10 cellular contexts compared by ENCODE assay signal in genomic region chr19:5801796-5802616, GRCh38. TPM values are rescaled to one million over a fixed set of nuclear protein-coding genes. Genes with fewer than 3 reads are reported as not detected.
DNase-seq lines count a peak whose midpoint lies in the region; ATAC-seq, FAIRE-seq and TF ChIP-seq lines count a peak whose summit lies in the region.
"Had no signal": no experiment of that assay in that cellular context is flagged by ENCODE, and none has a peak within 500 bp of the region (broad histone marks: within the 10 kb centered on the region; RNA-seq: fewer than 3 reads in every experiment).

No MANE protein-coding gene starts in this region.

- POLR2A ChIA-PET in A549 (lab: Yijun Ruan, JAX): interaction anchor here (0.5 kb wide), 1 partner anchor 83 kb away, joined by 3 read pairs; no protein-coding TSS in a partner anchor

- TF ChIP-seq POLR2A in A549 (IDR thresholded peaks at IDR 0.05; ENCODE audit: low read length): no peak
- no peak for TF ChIP-seq POLR2A in GM18505 (IDR thresholded peaks at IDR 0.05; ENCODE audit: borderline replicate concordance, extremely low read depth, insufficient read depth, insufficient read length)

- H3K27ac ChIP-seq in A549 (0 out of 6 replicates have a peak overlapping the region, but pooled peaks of 1 of the 2 experiments have one; percentile 12), SJCRH30 (no peak overlapping the region)

- DNase-seq in A549 (ENCODE audit: low read depth in 1 of 2, low spot score in 1 of 2): peak in 1 of 2 experiments; percentile 45
- DNase-seq in DMS79 treated with DMSO at 0.1 percent for 48 hours (lab: John Stamatoyannopoulos, UW): peak; percentile 7
- peak; percentile 83 to 86 for DNase-seq in SJCRH30
- DNase-seq in fibroblast of villous mesenchyme (ENCODE audit: low read depth): peak; percentile 58
- no peak for DNase-seq in glomerular visceral epithelial cell (ENCODE audit: extremely low spot score)
- no peak for DNase-seq in DMS153 treated with DMSO at 0.1 percent for 48 hours (lab: John Stamatoyannopoulos, UW; ENCODE audit: unreplicated experiment)
- DNase-seq: stimulated activated CD4-positive, alpha-beta T cell treated with anti-CD3 and anti-CD28 coated beads, Interleukin-15, amount 100 ng/mL, for 24 hours had no signal

- no peak overlapping the region for H3K4me3 ChIP-seq in A549
- no peak overlapping the region for H3K4me3 ChIP-seq in SJCRH30
- H3K4me3 ChIP-seq in fibroblast of villous mesenchyme (ENCODE audit: low read depth, low read length): no peak overlapping the region

- 36% methylated on average over 13 of the region's 33 CpGs for WGBS in A549 (ENCODE audit: missing lambda C conversion rate)

- H3K9me3 ChIP-seq in A549 (no peaks in the 10 kb centered on the region), SJCRH30 (replicated peaks) (no peaks in the 10 kb centered on the region)

- H3K4me1 ChIP-seq in A549 (peaks cover 17% of the 10 kb centered on the region; the same call in 2 of the 3 replicates), SJCRH30 (peaks cover 40% of the 10 kb centered on the region)

- no peak for FAIRE-seq in A549 (lab: Jason Lieb, UNC)

- H3K36me3 ChIP-seq in SJCRH30: no peaks in the 10 kb centered on the region

- no peak for TF ChIP-seq RAD21 in A549 (conservative IDR thresholded peaks at IDR 0.05 in 1 of 2, IDR thresholded peaks at IDR 0.05 in 1 of 2)

- TF ChIP-seq CTCF in A549 (IDR thresholded peaks at IDR 0.05): no peak
- TF ChIP-seq CTCF in fibroblast of villous mesenchyme (IDR thresholded peaks at IDR 0.05; ENCODE audit: insufficient read depth, low read depth, low read length): no peak

- no peak for TF ChIP-seq EP300 in A549 (IDR thresholded peaks at IDR 0.05)

- no peak for ATAC-seq in A549
- no peak for ATAC-seq in activated CD4-positive, CD25-positive, alpha-beta regulatory T cell treated with anti-CD3 and anti-CD28 coated beads, Interleukin-2, amount 50 U/mL, for 24 hours
- no peak for ATAC-seq in GM18505 (IDR thresholded peaks at IDR 0.05; ENCODE audit: unreplicated experiment)

- CTCF ChIA-PET in A549 (lab: Yijun Ruan, JAX): interaction anchor here (0.7 to 3.0 kb wide), 6 partner anchors 29 to 246 kb away, joined by 3 to 56 read pairs (median 4); no protein-coding TSS in a partner anchor

- peak overlapping the region; percentile 46 for H3K4me2 ChIP-seq in A549

- H3K27me3 ChIP-seq in SJCRH30: no peaks in the 10 kb centered on the region

TF ChIP-seq in A549, 52 proteins besides CTCF, POLR2A, EP300 and RAD21:
- TF ChIP-seq ESRRA (IDR thresholded peaks at IDR 0.05; ENCODE audit: borderline replicate concordance, low read length) (no peak), HOXB5 (CRISPR knock-in tag; IDR thresholded peaks at IDR 0.05) (no peak), MAX (IDR thresholded peaks at IDR 0.05) (no peak), BHLHE40 (IDR thresholded peaks at IDR 0.05; ENCODE audit: low read depth, low read length) (no peak), ZFP36 (IDR thresholded peaks at IDR 0.05; ENCODE audit: borderline replicate concordance, partially characterized antibody) (no peak), FOSL2 (IDR thresholded peaks at IDR 0.05) (no peak), FOSL2 (CRISPR knock-in tag; IDR thresholded peaks at IDR 0.05) (no peak), RFX5 (IDR thresholded peaks at IDR 0.05) (no peak), CBX2 (IDR thresholded peaks at IDR 0.05; ENCODE audit: borderline replicate concordance, low read depth) (no peak), NPAS2 (CRISPR knock-in tag; IDR thresholded peaks at IDR 0.05; ENCODE audit: borderline replicate concordance) (no peak), TP53 (CRISPR knock-in tag; IDR thresholded peaks at IDR 0.05) (no peak), FOXS1 (CRISPR knock-in tag; IDR thresholded peaks at IDR 0.05) (no peak), HOXB13 (CRISPR knock-in tag; IDR thresholded peaks at IDR 0.05; ENCODE audit: low read depth) (no peak)

RNA-seq across cellular contexts. Expression of gene NRTN, which starts 2.9 kb away (rescaled TPM):
- polyA plus RNA-seq in A549 (2011; rRNA removed): 0.32 and 0.38 TPM in 2 replicates
- polyA plus RNA-seq in A549 (2012; cell fraction: cytosol; rRNA removed): 0.86 and 1.1 TPM in 2 replicates
- polyA plus RNA-seq in A549 (2012; cell fraction: nucleus; rRNA removed): 0.67 and 0.88 TPM in 2 replicates
- polyA plus RNA-seq in A549 (2017; fragmentation: RNase III; extraction: RNeasy Plus Mini Kit Qiagen cat#74134 plus additional on column Dnase treatment): 0.45 to 0.61 TPM (median 0.50 TPM) in 3 replicates
- 0.24 and 0.33 TPM in 2 replicates for polyA minus RNA-seq in A549 (2011; rRNA and poly(A)+ RNA removed)
- 21.5 and 23.6 TPM in 2 replicates for total RNA-seq in SJCRH30 (2014; rRNA removed; shearing (Covaris generic))
- total RNA-seq in fibroblast of villous mesenchyme: 0.32 TPM in 1 of 2 replicates, not detected in the other

RNA-seq across cellular contexts. Expression of gene DUS3L, which starts 11.0 kb away (rescaled TPM):
- polyA plus RNA-seq in A549 (2011; rRNA removed): 15.5 and 16.3 TPM in 2 replicates
- polyA plus RNA-seq in A549 (2012; cell fraction: cytosol; rRNA removed): 53.3 and 66.5 TPM in 2 replicates
- 222 and 288 TPM in 2 replicates for polyA plus RNA-seq in A549 (2012; cell fraction: nucleus; rRNA removed)
- 26.9 to 29.4 TPM (median 27.9 TPM) in 3 replicates for polyA plus RNA-seq in A549 (2017; fragmentation: RNase III; extraction: RNeasy Plus Mini Kit Qiagen cat#74134 plus additional on column Dnase treatment)
- 10.9 and 20.9 TPM in 2 replicates for polyA minus RNA-seq in A549 (2011; rRNA and poly(A)+ RNA removed)
- total RNA-seq in SJCRH30 (2014; rRNA removed; shearing (Covaris generic)): 28.2 and 29.1 TPM in 2 replicates
- total RNA-seq in fibroblast of villous mesenchyme: 15.8 and 19.9 TPM in 2 replicates

RNA-seq across cellular contexts. Expression of gene PRR22, which starts 17.5 kb away (rescaled TPM):
- 0.46 and 0.65 TPM in 2 replicates for polyA plus RNA-seq in A549 (2011; rRNA removed)
- polyA plus RNA-seq in A549 (2012; cell fraction: cytosol; rRNA removed): 2.4 and 3.6 TPM in 2 replicates
- polyA plus RNA-seq in A549 (2012; cell fraction: nucleus; rRNA removed): 27.6 and 34.7 TPM in 2 replicates
- 2.0 to 2.3 TPM (median 2.2 TPM) in 3 replicates for polyA plus RNA-seq in A549 (2017; fragmentation: RNase III; extraction: RNeasy Plus Mini Kit Qiagen cat#74134 plus additional on column Dnase treatment)
- 0.25 and 0.29 TPM in 2 replicates for polyA minus RNA-seq in A549 (2011; rRNA and poly(A)+ RNA removed)
- 1.7 and 2.1 TPM in 2 replicates for total RNA-seq in SJCRH30 (2014; rRNA removed; shearing (Covaris generic))
- under 0.01 and 0.32 TPM in 2 replicates for total RNA-seq in fibroblast of villous mesenchyme

RNA-seq across cellular contexts. Expression of gene FUT6, which starts 37.5 kb away (rescaled TPM):
- polyA plus RNA-seq in A549 (2011; rRNA removed): 0.12 TPM in 1 of 2 replicates, not detected in the other
- 0.03 and 0.05 TPM in 2 replicates for polyA plus RNA-seq in A549 (2012; cell fraction: cytosol; rRNA removed)
- polyA plus RNA-seq in A549 (2012; cell fraction: nucleus; rRNA removed): not detected in 2 replicates
- polyA plus RNA-seq in A549 (2017; fragmentation: RNase III; extraction: RNeasy Plus Mini Kit Qiagen cat#74134 plus additional on column Dnase treatment): not detected in 3 replicates
- not detected in 2 replicates for polyA minus RNA-seq in A549 (2011; rRNA and poly(A)+ RNA removed)
- total RNA-seq in SJCRH30 (2014; rRNA removed; shearing (Covaris generic)): 2.0 TPM in 2 replicates
- total RNA-seq in fibroblast of villous mesenchyme: not detected in 2 replicates
- total RNA-seq: activated T-helper 1 cell treated with anti-CD3 and anti-CD28 coated beads, Interleukin-12 subunit alpha, Interleukin-12 subunit beta, Interleukin-2, Interleukin-4 antibody, amounts not matched to agents 30 ng/mL and 10 ng/mL and 1 ng/mL, durations not matched to agents 14 hours and 24 hours and 36 hours had no signal

RNA-seq across cellular contexts. Expression of gene FUT3, which starts 49.2 kb away (rescaled TPM):
- 0.09 and 0.20 TPM in 2 replicates for polyA plus RNA-seq in A549 (2011; rRNA removed)
- polyA plus RNA-seq in A549 (2012; cell fraction: cytosol; rRNA removed): 0.03 and 0.04 TPM in 2 replicates
- 0.20 and 0.59 TPM in 2 replicates for polyA plus RNA-seq in A549 (2012; cell fraction: nucleus; rRNA removed)
- polyA plus RNA-seq in A549 (2017; fragmentation: RNase III; extraction: RNeasy Plus Mini Kit Qiagen cat#74134 plus additional on column Dnase treatment): 0.09 TPM in 1 of 3 replicates, not detected in the others
- polyA minus RNA-seq in A549 (2011; rRNA and poly(A)+ RNA removed): not detected in 2 replicates
- 21.9 and 23.9 TPM in 2 replicates for total RNA-seq in SJCRH30 (2014; rRNA removed; shearing (Covaris generic))
- total RNA-seq in fibroblast of villous mesenchyme: under 0.01 TPM in 1 of 2 replicates, not detected in the other
- total RNA-seq: activated T-helper 1 cell treated with anti-CD3 and anti-CD28 coated beads, Interleukin-12 subunit alpha, Interleukin-12 subunit beta, Interleukin-2, Interleukin-4 antibody, amounts not matched to agents 30 ng/mL and 10 ng/mL and 1 ng/mL, durations not matched to agents 14 hours and 24 hours and 36 hours had no signal

Comparison
In these comparisons a context has a peak if more than half of its experiments do, and no peak if none do; other contexts are left out.
1. DNase-seq: peak in DMS79 treated with DMSO at 0.1 percent for 48 hours (single experiment), SJCRH30 (2 of 2) and fibroblast of villous mesenchyme (single experiment); none in glomerular visceral epithelial cell (single experiment) and DMS153 treated with DMSO at 0.1 percent for 48 hours (single experiment).
2. RNA of gene NRTN, which starts 2.9 kb away (total RNA-seq): 21.5 to 23.6 TPM in SJCRH30; 0.32 TPM in fibroblast of villous mesenchyme; every median in the first group is over 10 times any median in the second.